In the genomic region with DNA sequence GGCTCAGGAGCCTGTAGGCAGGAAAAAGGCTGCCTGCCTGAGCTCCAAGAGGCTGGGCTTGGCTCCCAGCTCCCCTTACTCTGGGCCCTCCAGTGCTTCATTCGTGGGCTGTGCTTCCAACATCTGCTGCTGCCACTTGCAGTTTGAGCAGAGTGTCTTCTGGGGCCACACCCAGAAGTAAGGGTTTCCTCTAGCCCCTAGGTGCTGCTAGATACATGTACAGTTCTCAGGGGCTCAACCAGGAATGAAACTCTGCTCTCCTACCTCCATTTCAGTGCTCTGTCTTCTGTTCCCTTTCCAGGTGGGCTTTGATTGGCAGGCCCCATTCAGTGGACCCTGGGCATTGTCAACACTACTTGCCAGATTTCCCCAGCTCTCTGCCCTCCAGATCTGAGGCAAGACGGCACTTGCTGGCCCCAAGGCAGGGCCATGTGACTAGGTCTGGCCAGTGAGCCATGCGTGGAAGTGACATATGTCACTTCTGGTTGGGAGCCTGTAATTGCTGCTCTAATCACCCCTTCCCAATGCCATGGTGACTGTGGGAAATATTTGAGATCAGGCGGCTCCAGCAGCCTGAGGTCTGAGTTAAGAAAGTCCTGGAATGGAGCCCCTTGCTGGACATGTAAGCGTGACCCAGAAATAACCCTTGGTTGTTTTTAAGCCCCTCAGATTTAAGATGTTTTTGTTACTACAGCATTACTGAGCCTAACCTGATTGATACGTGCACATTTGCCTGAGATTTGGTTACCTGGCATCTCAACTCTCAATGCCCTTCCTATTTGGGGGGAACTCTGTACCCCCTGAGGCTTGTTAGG, we compare ENCODE assay signal across 9 cellular contexts. TPM values are rescaled to one million over a fixed set of nuclear protein-coding genes. Genes with fewer than 3 reads are reported as not detected.
DNase-seq lines count a peak whose midpoint lies in the region; ATAC-seq, FAIRE-seq and TF ChIP-seq lines count a peak whose summit lies in the region.
"Had no signal": no experiment of that assay in that cellular context is flagged by ENCODE, and none has a peak within 500 bp of the region (broad histone marks: within the 10 kb centered on the region; RNA-seq: fewer than 3 reads in every experiment).

No MANE protein-coding gene starts in this region.

- no peaks in the 10 kb centered on the region for H3K27me3 ChIP-seq in prostate gland (replicated peaks; ENCODE audit: insufficient read depth)

- H3K4me3 ChIP-seq in prostate gland: no peak overlapping the region

- intact Hi-C loops in prostate gland (cut with DNase I): no loop called here

- no peak for DNase-seq in GM18507 (ENCODE audit: extremely low spot score, insufficient read length, low read depth)
- peak; percentile 21 for DNase-seq in SW480 (ENCODE audit: low spot score)
- peak; percentile 9 for DNase-seq in naive B cell
- DNase-seq in prostate gland (ENCODE audit: low spot score): no peak
- DNase-seq in occipital lobe (lab: John Stamatoyannopoulos, UW): no peak
- DNase-seq: NCI-H187 had no signal

- 80% methylated on average over 6 of the region's 6 CpGs for WGBS in prostate gland

- peaks cover 9 to 14% (median 14%) of the 10 kb centered on the region in 3 donors for H3K4me1 Mint-ChIP-seq in naive B cell

- no peak overlapping the region for H3K27ac ChIP-seq in prostate gland

- no peaks in the 10 kb centered on the region for H3K36me3 Mint-ChIP-seq in naive B cell

- H3K4me3 Mint-ChIP-seq in naive B cell: no peak overlapping the region

- TF ChIP-seq CTCF in prostate gland (IDR thresholded peaks at IDR 0.05): no peak

- TF ChIP-seq POLR2A in prostate gland (IDR thresholded peaks at IDR 0.05): no peak

- H3K9me3 Mint-ChIP-seq in naive B cell: no peaks in the 10 kb centered on the region

- no peaks in the 10 kb centered on the region for H3K9me3 ChIP-seq in prostate gland

- ATAC-seq in HG02798 (IDR thresholded peaks at IDR 0.05; ENCODE audit: poor library complexity, unreplicated experiment) (peak; percentile 76), naive B cell (ENCODE audit: low read depth in 2 of 2) (peak; percentile 91 to 93), GM18873 (IDR thresholded peaks at IDR 0.05; ENCODE audit: low FRiP score, unreplicated experiment) (no peak), HG03432 (IDR thresholded peaks at IDR 0.05; ENCODE audit: unreplicated experiment) (no peak)

- H3K36me3 ChIP-seq in prostate gland: no peaks in the 10 kb centered on the region

- FAIRE-seq in GM18507 (lab: Jason Lieb, UNC): peak; percentile 5

- no peaks in the 10 kb centered on the region for H3K4me1 ChIP-seq in prostate gland (replicated peaks)

- peak overlapping the region in 1 of 6 donors; percentile 76 for H3K27ac Mint-ChIP-seq in naive B cell

- H3K27me3 Mint-ChIP-seq in naive B cell: peaks cover 0 to 8% (median 4%) of the 10 kb centered on the region in 3 donors

RNA-seq across cellular contexts. Expression of a gene that starts 9.4 kb away (rescaled TPM):
- 10 to 100 TPM; 12.3 to 34.2 (median 20.3) TPM for polyA plus RNA-seq in naive B cell (ENCODE audit: low read depth in 6 of 6)
- 10 to 100 TPM; 51.1 to 52.8 TPM for total RNA-seq in prostate gland
- 63.2 TPM for total RNA-seq in occipital lobe

Comparison
In these comparisons a context has a peak if more than half of its experiments do, and no peak if none do; other contexts are left out.
1. DNase-seq: peak in SW480 (single experiment) and naive B cell (single experiment); none in GM18507 (single experiment), prostate gland (single experiment) and occipital lobe (single experiment).
2. ATAC-seq: peak in HG02798 (single experiment) and naive B cell (2 of 2); none in GM18873 (single experiment) and HG03432 (single experiment).